13 cellular contexts compared by ENCODE assay signal in the genomic region with DNA sequence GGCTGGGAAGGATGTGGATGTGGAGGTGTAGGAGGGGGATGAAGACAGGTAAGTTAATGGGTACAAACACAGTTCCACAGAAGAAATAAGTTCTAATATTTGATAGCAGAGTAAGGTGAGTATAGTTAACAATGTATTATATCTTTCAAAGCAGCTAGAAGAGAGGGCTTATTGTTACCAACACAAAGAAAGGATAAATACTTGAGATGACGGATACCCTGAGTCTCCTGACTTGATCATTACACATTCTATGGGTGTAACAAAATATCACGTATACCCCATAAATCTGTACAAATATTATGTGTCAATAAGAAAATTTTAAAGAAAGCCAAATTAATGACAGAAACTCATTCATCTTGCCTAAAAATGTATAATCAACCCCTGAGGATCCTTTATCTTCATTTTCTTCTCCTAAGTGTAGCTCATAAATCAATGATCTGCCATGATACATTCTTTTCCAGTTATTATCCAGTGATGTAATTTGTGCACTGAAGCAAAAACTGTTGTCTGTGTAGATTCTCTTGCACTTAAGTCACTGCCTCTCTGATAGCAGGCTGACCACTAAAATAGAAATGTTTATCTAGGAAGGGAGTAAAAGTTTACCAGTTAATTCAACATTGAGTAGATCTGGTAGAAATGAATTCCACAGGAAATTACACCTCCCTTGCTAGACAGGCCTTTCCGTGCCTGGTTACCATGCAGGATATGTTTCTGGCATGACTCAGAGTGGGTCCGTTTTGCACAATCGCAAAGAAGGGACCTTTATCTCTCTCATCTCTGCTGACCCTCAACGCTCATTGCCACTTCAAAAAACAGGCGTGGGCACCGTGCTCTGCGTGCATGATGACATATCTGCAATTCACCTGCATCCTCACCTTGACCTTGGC.
DNase-seq lines count a peak whose midpoint lies in the region; ATAC-seq and TF ChIP-seq lines count a peak whose summit lies in the region.
"Had no signal": no experiment of that assay in that cellular context is flagged by ENCODE, and none has a peak within 500 bp of the region (broad histone marks: within the 10 kb centered on the region; RNA-seq: fewer than 3 reads in every experiment).

No MANE protein-coding gene starts in this region.

- H3K27ac Mint-ChIP-seq in type B pancreatic cell: peak overlapping the region; percentile 4
- no peak overlapping the region for H3K27ac Mint-ChIP-seq in activated T-helper 2 cell treated with anti-CD3 and anti-CD28 coated beads, Interferon-gamma antibody, Interleukin-2, Interleukin-4, amounts not matched to agents 10 μg/mL and 5 μg/mL and 100 μg/mL, durations not matched to agents 14 hours and 24 hours and 36 hours

- H3K4me3 ChIP-seq in heart left ventricle (no peak overlapping the region), colonic mucosa (no peak overlapping the region)
- H3K4me3 ChIP-seq: dorsolateral prefrontal cortex, lower lobe of right lung had no signal

- H3K4me3 Mint-ChIP-seq in type B pancreatic cell: no peak overlapping the region
- H3K4me3 Mint-ChIP-seq in activated T-helper 2 cell treated with anti-CD3 and anti-CD28 coated beads, Interferon-gamma antibody, Interleukin-2, Interleukin-4, amounts not matched to agents 10 μg/mL and 5 μg/mL and 100 μg/mL, durations not matched to agents 14 hours and 24 hours and 36 hours (ENCODE audit: low read depth): no peak overlapping the region
- H3K4me3 Mint-ChIP-seq: CD14-positive monocyte had no signal

- H3K27me3 ChIP-seq in heart left ventricle: no peaks in the 10 kb centered on the region
- no peaks in the 10 kb centered on the region for H3K27me3 ChIP-seq in foreskin keratinocyte
- no peaks in the 10 kb centered on the region for H3K27me3 ChIP-seq in colonic mucosa
- H3K27me3 ChIP-seq: dorsolateral prefrontal cortex had no signal

- TF ChIP-seq POLR2A in heart left ventricle (IDR thresholded peaks at IDR 0.05): no peak

- H3K4me1 ChIP-seq in heart left ventricle: peaks cover 0 to 10% (median 6%) of the 10 kb centered on the region in 12 donors
- H3K4me1 ChIP-seq in foreskin keratinocyte: peaks cover 40% of the 10 kb centered on the region
- no peaks in the 10 kb centered on the region for H3K4me1 ChIP-seq in colonic mucosa
- H3K4me1 ChIP-seq: lower lobe of right lung had no signal

- H3K9me3 Mint-ChIP-seq in type B pancreatic cell: no peaks in the 10 kb centered on the region
- no peaks in the 10 kb centered on the region for H3K9me3 Mint-ChIP-seq in activated T-helper 2 cell treated with anti-CD3 and anti-CD28 coated beads, Interferon-gamma antibody, Interleukin-2, Interleukin-4, amounts not matched to agents 10 μg/mL and 5 μg/mL and 100 μg/mL, durations not matched to agents 14 hours and 24 hours and 36 hours

- no peaks in the 10 kb centered on the region for H3K36me3 ChIP-seq in heart left ventricle
- no peaks in the 10 kb centered on the region for H3K36me3 ChIP-seq in colonic mucosa
- H3K36me3 ChIP-seq: lower lobe of right lung had no signal

- WGBS in heart left ventricle, 4 donors: 20 to 29% (median 24%) methylated on average over 9 of the region's 9 CpGs

- no peak overlapping the region for H3K9ac ChIP-seq in colonic mucosa (ENCODE audit: low read depth in 2 of 2, low read length in 2 of 2)
- H3K9ac ChIP-seq: KMS-11 had no signal

- no peak for TF ChIP-seq CTCF in heart left ventricle (IDR thresholded peaks at IDR 0.05)
- TF ChIP-seq CTCF in foreskin keratinocyte (conservative IDR thresholded peaks at IDR 0.05): no peak
- TF ChIP-seq CTCF in type B pancreatic cell (conservative IDR thresholded peaks at IDR 0.05): no peak
- no peak for TF ChIP-seq CTCF in colonic mucosa (IDR thresholded peaks at IDR 0.05)

- ATAC-seq in heart left ventricle (peak in 3 of 4 donors; percentile 71 to 74 (median 73)), foreskin keratinocyte (peak; percentile 74)

- H3K27me3 Mint-ChIP-seq in type B pancreatic cell: peaks cover 7% of the 10 kb centered on the region
- H3K27me3 Mint-ChIP-seq in activated T-helper 2 cell treated with anti-CD3 and anti-CD28 coated beads, Interferon-gamma antibody, Interleukin-2, Interleukin-4, amounts not matched to agents 10 μg/mL and 5 μg/mL and 100 μg/mL, durations not matched to agents 14 hours and 24 hours and 36 hours (ENCODE audit: low read depth): no peaks in the 10 kb centered on the region

- peaks cover 9% of the 10 kb centered on the region for H3K4me1 Mint-ChIP-seq in type B pancreatic cell (ENCODE audit: unreplicated experiment)
- H3K4me1 Mint-ChIP-seq in activated T-helper 2 cell treated with anti-CD3 and anti-CD28 coated beads, Interferon-gamma antibody, Interleukin-2, Interleukin-4, amounts not matched to agents 10 μg/mL and 5 μg/mL and 100 μg/mL, durations not matched to agents 14 hours and 24 hours and 36 hours (ENCODE audit: low read depth): no peaks in the 10 kb centered on the region
- H3K4me1 Mint-ChIP-seq: CD14-positive monocyte had no signal

- H3K36me3 Mint-ChIP-seq in type B pancreatic cell: no peaks in the 10 kb centered on the region
- no peaks in the 10 kb centered on the region for H3K36me3 Mint-ChIP-seq in activated T-helper 2 cell treated with anti-CD3 and anti-CD28 coated beads, Interferon-gamma antibody, Interleukin-2, Interleukin-4, amounts not matched to agents 10 μg/mL and 5 μg/mL and 100 μg/mL, durations not matched to agents 14 hours and 24 hours and 36 hours (ENCODE audit: low read depth)
- H3K36me3 Mint-ChIP-seq: CD14-positive monocyte had no signal

- intact Hi-C loops in heart left ventricle (cut with DNase I): no loop called here
- intact Hi-C loops in cardiac septum (cut with DNase I): no loop called here
- intact Hi-C loops in colonic mucosa (cut with DNase I): no loop called here
- intact Hi-C loops in activated T-helper 2 cell treated with anti-CD3 and anti-CD28 coated beads, Interferon-gamma antibody, Interleukin-2, Interleukin-4, amounts not matched to agents 10 μg/mL and 5 μg/mL and 100 μg/mL, durations not matched to agents 14 hours and 24 hours and 36 hours (cut with micrococcal nuclease): no loop called here

- H3K9me3 ChIP-seq in heart left ventricle (no peaks in the 10 kb centered on the region), colonic mucosa (no peaks in the 10 kb centered on the region)
- H3K9me3 ChIP-seq: lower lobe of right lung had no signal

- H3K27ac ChIP-seq in heart left ventricle (no peak overlapping the region), foreskin keratinocyte (peak overlapping the region; percentile 4), colonic mucosa (no peak overlapping the region)
- H3K27ac ChIP-seq: dorsolateral prefrontal cortex, KMS-11, lower lobe of right lung had no signal

- DNase-seq in heart left ventricle (no peak), cardiac septum (ENCODE audit: low spot score) (no peak), SW 1271 (lab: John Stamatoyannopoulos, UW) (peak; percentile 90 to 98), foreskin keratinocyte (peak; percentile 93 to 97), type B pancreatic cell (ENCODE audit: extremely low spot score, unreplicated experiment) (no peak), 8988T (no peak), colonic mucosa (no peak)
- no peak for DNase-seq in activated T-helper 2 cell treated with anti-CD3 and anti-CD28 coated beads, Interferon-gamma antibody, Interleukin-2, Interleukin-4, amounts not matched to agents 10 μg/mL and 5 μg/mL and 100 μg/mL, durations not matched to agents 14 hours and 24 hours and 36 hours (ENCODE audit: low spot score)
- DNase-seq: dorsolateral prefrontal cortex, lower lobe of right lung, OCI-M1 had no signal

Comparison
In these comparisons a context has a peak if more than half of its experiments do, and no peak if none do; other contexts are left out.
1. DNase-seq: peak in SW 1271 (2 of 2) and foreskin keratinocyte (2 of 2); none in heart left ventricle (0 of 5), cardiac septum (single experiment), type B pancreatic cell (single experiment), 8988T (single experiment), colonic mucosa (single experiment) and activated T-helper 2 cell treated with anti-CD3 and anti-CD28 coated beads, Interferon-gamma antibody, Interleukin-2, Interleukin-4, amounts not matched to agents 10 μg/mL and 5 μg/mL and 100 μg/mL, durations not matched to agents 14 hours and 24 hours and 36 hours (single experiment).